ENCODE assay signal across 9 cellular contexts in the genomic region with DNA sequence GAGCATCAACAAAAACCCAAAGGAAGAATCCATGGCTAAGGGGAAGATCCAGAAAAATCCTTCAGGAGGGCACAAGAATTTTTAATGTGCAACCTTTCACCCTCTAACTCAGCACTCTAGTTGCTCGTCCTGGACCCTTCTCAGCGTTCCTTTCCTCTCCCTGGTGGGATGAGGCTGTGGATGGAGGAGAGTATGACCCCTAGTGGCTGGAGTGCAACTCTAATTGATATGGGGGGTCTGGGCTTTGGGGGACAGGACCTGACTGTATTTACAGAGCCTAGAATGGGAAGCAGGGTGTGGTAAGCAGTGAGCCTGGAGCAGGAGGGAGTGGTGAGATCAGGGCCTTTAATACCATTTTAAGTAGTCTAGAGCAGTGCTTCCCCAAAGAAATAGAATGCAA.
DNase-seq lines count a peak whose midpoint lies in the region; ATAC-seq, FAIRE-seq and TF ChIP-seq lines count a peak whose summit lies in the region.
"Had no signal": no experiment of that assay in that cellular context is flagged by ENCODE, and none has a peak within 500 bp of the region (broad histone marks: within the 10 kb centered on the region; RNA-seq: fewer than 3 reads in every experiment).

No MANE protein-coding gene starts in this region.

- H3K36me3 ChIP-seq in naive thymus-derived CD4-positive, alpha-beta T cell (ENCODE audit: control insufficient read depth in 2 of 3, insufficient read depth in 3 of 3, low read length in 3 of 3) = no peaks in the 10 kb centered on the region
- no peaks in the 10 kb centered on the region for H3K36me3 ChIP-seq in testis (ENCODE audit: low read depth, missing control alignments)

- 38 to 44% methylated on average over 2 of the region's 2 CpGs for WGBS in testis, 2 donors

- H3K27me3 ChIP-seq in naive thymus-derived CD4-positive, alpha-beta T cell (ENCODE audit: control insufficient read depth in 2 of 2, insufficient read depth in 2 of 2, low read length in 2 of 2) = no peaks in the 10 kb centered on the region
- no peaks in the 10 kb centered on the region for H3K27me3 ChIP-seq in testis

- DNase-seq in ELR (ENCODE audit: low read depth) (peak; percentile 44), KBM-7 (peak; percentile 41), choroid plexus epithelial cell (ENCODE audit: low read depth) (peak; percentile 26), testis (no peak), SKM-1 (lab: John Stamatoyannopoulos, UW; ENCODE audit: unreplicated experiment) (no peak), C1 segment of cervical spinal cord (lab: John Stamatoyannopoulos, UW) (no peak), H54 (ENCODE audit: insufficient read length, low spot score) (no peak)
- DNase-seq in naive thymus-derived CD4-positive, alpha-beta T cell = no peak
- DNase-seq: PC-9 had no signal

- no peaks in the 10 kb centered on the region for H3K36me3 Mint-ChIP-seq in naive thymus-derived CD4-positive, alpha-beta T cell

- H3K27me3 Mint-ChIP-seq in naive thymus-derived CD4-positive, alpha-beta T cell = no peaks in the 10 kb centered on the region

- POLR2A ChIA-PET in naive thymus-derived CD4-positive, alpha-beta T cell (lab: Charles Lee) = no interaction called here

- CTCF ChIA-PET in naive thymus-derived CD4-positive, alpha-beta T cell (lab: Charles Lee) = interaction anchor here (1.6 kb wide), 1 partner anchor 27 kb away, joined by 7 read pairs; no protein-coding TSS in a partner anchor

- H3K9me3 Mint-ChIP-seq in naive thymus-derived CD4-positive, alpha-beta T cell = no peaks in the 10 kb centered on the region

- H3K27ac ChIP-seq in naive thymus-derived CD4-positive, alpha-beta T cell (ENCODE audit: low read depth, low read length) = no peak overlapping the region
- H3K27ac ChIP-seq in testis = no peak overlapping the region
- H3K27ac ChIP-seq: PC-9 had no signal

- H3K4me3 ChIP-seq in choroid plexus epithelial cell (ENCODE audit: low read depth, low read length) (no peak overlapping the region), testis (no peak overlapping the region)
- no peak overlapping the region for H3K4me3 ChIP-seq in naive thymus-derived CD4-positive, alpha-beta T cell (ENCODE audit: low read length)
- H3K4me3 ChIP-seq: PC-9 had no signal

- TF ChIP-seq POLR2A in testis (IDR thresholded peaks at IDR 0.05) = no peak
- no peak for TF ChIP-seq POLR2A in H54 (IDR thresholded peaks at IDR 0.05; ENCODE audit: low read depth, low read length)

- intact Hi-C loops in naive thymus-derived CD4-positive, alpha-beta T cell (cut with micrococcal nuclease) = loop anchor here in 1 of 2 donors (1.0 kb wide), 1 partner anchor 170 kb away; no protein-coding TSS in a partner anchor
- intact Hi-C loops in testis (cut with DNase I; ENCODE audit: low total_unique reads) = no loop called here

- peaks cover 10 to 35% (median 23%) of the 10 kb centered on the region in 7 donors for H3K4me1 Mint-ChIP-seq in naive thymus-derived CD4-positive, alpha-beta T cell

- ATAC-seq in naive thymus-derived CD4-positive, alpha-beta T cell = peak; percentile 45

- no peak for FAIRE-seq in H54 (lab: Jason Lieb, UNC)

- peak overlapping the region in 3 of 9 donors; percentile 49 to 73 (median 51) for H3K27ac Mint-ChIP-seq in naive thymus-derived CD4-positive, alpha-beta T cell

- TF ChIP-seq CTCF in choroid plexus epithelial cell (conservative IDR thresholded peaks at IDR 0.05; ENCODE audit: low read depth, low read length) = peak; percentile 79
- TF ChIP-seq CTCF in testis (IDR thresholded peaks at IDR 0.05) = peak in 1 of 3 experiments; percentile 33

- in situ Hi-C loops in KBM-7 (cut with MboI; ENCODE audit: low pct_unique_long_range_greater_than_20kb, low sequenced_read_pairs) = no loop called here

- no peaks in the 10 kb centered on the region for H3K4me1 ChIP-seq in naive thymus-derived CD4-positive, alpha-beta T cell (ENCODE audit: control insufficient read depth in 2 of 2, insufficient read depth in 2 of 2, low read length in 2 of 2)
- H3K4me1 ChIP-seq in testis = no peaks in the 10 kb centered on the region

- H3K4me3 Mint-ChIP-seq in naive thymus-derived CD4-positive, alpha-beta T cell = peak overlapping the region in 2 of 10 donors; percentile 10 to 15

- no peaks in the 10 kb centered on the region for H3K9me3 ChIP-seq in naive thymus-derived CD4-positive, alpha-beta T cell (ENCODE audit: control insufficient read depth in 2 of 3, low read length in 3 of 3)
- H3K9me3 ChIP-seq in testis = no peaks in the 10 kb centered on the region

Comparison
In these comparisons a context has a peak if more than half of its experiments do, and no peak if none do; other contexts are left out.
1. DNase-seq: peak in ELR (single experiment), KBM-7 (single experiment) and choroid plexus epithelial cell (single experiment); none in naive thymus-derived CD4-positive, alpha-beta T cell (0 of 9), testis (single experiment), SKM-1 (single experiment), C1 segment of cervical spinal cord (0 of 14) and H54 (single experiment).